Comparison of ENCODE assay signal across 11 cellular contexts in genomic region chr7:44617225-44617885, GRCh38. TPM values are rescaled to one million over a fixed set of nuclear protein-coding genes. Genes with fewer than 3 reads are reported as not detected.
DNase-seq lines count a peak whose midpoint lies in the region; ATAC-seq and TF ChIP-seq lines count a peak whose summit lies in the region.
"Had no signal": no experiment of that assay in that cellular context is flagged by ENCODE, and none has a peak within 500 bp of the region (broad histone marks: within the 10 kb centered on the region; RNA-seq: fewer than 3 reads in every experiment).

No MANE protein-coding gene starts in this region.

- no peak for TF ChIP-seq CTCF in omental fat pad (IDR thresholded peaks at IDR 0.05)

- ATAC-seq in HG02852 (IDR thresholded peaks at IDR 0.05; ENCODE audit: unreplicated experiment) = peak; percentile 35
- ATAC-seq in omental fat pad (ENCODE audit: low FRiP score) = peak; percentile 49
- no peak for ATAC-seq in esophagus mucosa
- no peak for ATAC-seq in GM21390 (IDR thresholded peaks at IDR 0.05; ENCODE audit: unreplicated experiment)
- ATAC-seq: gastroesophageal sphincter, right lobe of liver had no signal

- peak; percentile 85 for DNase-seq in ELR (ENCODE audit: low read depth)
- peak; percentile 56 for DNase-seq in activated naive CD4-positive, alpha-beta T cell treated with anti-CD3 and anti-CD28 coated beads, Interleukin-2, amount 50 U/mL, for 16 hours
- DNase-seq in omental fat pad (ENCODE audit: low spot score) = no peak
- DNase-seq in iPS-NIHi7 (ENCODE audit: extremely low spot score) = no peak
- DNase-seq in putamen (ENCODE audit: low spot score) = no peak
- DNase-seq: KBM-7, right lobe of liver had no signal

RNA-seq across cellular contexts. Expression of gene OGDH, which starts 10.9 kb away (rescaled TPM):
- total RNA-seq in omental fat pad = 10 to 100 TPM; 75.4 to 91.0 (median 82.0) TPM
- total RNA-seq in esophagus mucosa = 99.2 TPM

RNA-seq across cellular contexts. Expression of gene TMED4, which starts 35.3 kb away (rescaled TPM):
- total RNA-seq in omental fat pad (100 to 1,000 TPM; 105 to 140 (median 124) TPM), esophagus mucosa (33.9 TPM)

RNA-seq across cellular contexts. Expression of gene DDX56, which starts 43.6 kb away (rescaled TPM):
- total RNA-seq in omental fat pad (100 to 1,000 TPM in 1 of 4 donors, 10 to 100 TPM in 3; 43.0 to 104 (median 50.3) TPM), esophagus mucosa (51.8 TPM)

Comparison
In these comparisons a context has a peak if more than half of its experiments do, and no peak if none do; other contexts are left out.
1. DNase-seq: peak in ELR (single experiment) and activated naive CD4-positive, alpha-beta T cell treated with anti-CD3 and anti-CD28 coated beads, Interleukin-2, amount 50 U/mL, for 16 hours (single experiment); none in omental fat pad (single experiment), iPS-NIHi7 (single experiment) and putamen (single experiment).
2. ATAC-seq: peak in HG02852 (single experiment) and omental fat pad (single experiment); none in esophagus mucosa (single experiment) and GM21390 (single experiment).